Comparison of ENCODE assay signal across 16 cellular contexts in genomic region chr7:150381096-150381495, GRCh38. TPM values are rescaled to one million over a fixed set of nuclear protein-coding genes. Genes with fewer than 3 reads are reported as not detected.
DNase-seq lines count a peak whose midpoint lies in the region; ATAC-seq, FAIRE-seq and TF ChIP-seq lines count a peak whose summit lies in the region.
"Had no signal": no experiment of that assay in that cellular context is flagged by ENCODE, and none has a peak within 500 bp of the region (broad histone marks: within the 10 kb centered on the region; RNA-seq: fewer than 3 reads in every experiment).

No MANE protein-coding gene starts in this region.

- H3K4me3 ChIP-seq in GM23338 (peak overlapping the region; percentile 98), astrocyte (ENCODE audit: insufficient read depth, low read depth, low read length) (no peak overlapping the region)
- H3K4me3 ChIP-seq: Peyer's patch had no signal

- peaks cover 76% of the 10 kb centered on the region for H3K4me1 ChIP-seq in GM23338 (ENCODE audit: insufficient read depth)
- peaks cover 12% of the 10 kb centered on the region for H3K4me1 ChIP-seq in astrocyte (ENCODE audit: insufficient read depth, low read length)

- H3K9me3 Mint-ChIP-seq in GM23338: no peaks in the 10 kb centered on the region
- no peaks in the 10 kb centered on the region for H3K9me3 Mint-ChIP-seq in astrocyte (ENCODE audit: unreplicated experiment)
- H3K9me3 Mint-ChIP-seq in nephron progenitor cell: no peaks in the 10 kb centered on the region
- H3K9me3 Mint-ChIP-seq in HFFc6: no peaks in the 10 kb centered on the region

- H3K36me3 Mint-ChIP-seq in GM23338 (ENCODE audit: low read depth) (peaks cover 13% of the 10 kb centered on the region; the same call in 2 of the 3 replicates), astrocyte (ENCODE audit: low read depth, unreplicated experiment) (no peaks in the 10 kb centered on the region), nephron progenitor cell (ENCODE audit: low read depth) (no peaks in the 10 kb centered on the region), HFFc6 (ENCODE audit: low read depth) (no peaks in the 10 kb centered on the region)

- H3K27ac ChIP-seq in 22Rv1: peak overlapping the region; percentile 98; the same call in 1 of the 2 replicates
- no peak overlapping the region for H3K27ac ChIP-seq in GM23338 (ENCODE audit: low read depth)
- H3K27ac ChIP-seq in astrocyte (ENCODE audit: low read depth, low read length): no peak overlapping the region
- H3K27ac ChIP-seq: Peyer's patch had no signal

- no peak overlapping the region for H3K9ac ChIP-seq in astrocyte (ENCODE audit: low read length)

- H3K4me1 Mint-ChIP-seq in GM23338 (peaks cover 80% of the 10 kb centered on the region), astrocyte (ENCODE audit: low read depth, unreplicated experiment) (peaks cover 41% of the 10 kb centered on the region), nephron progenitor cell (peaks cover 88% of the 10 kb centered on the region), HFFc6 (ENCODE audit: low read depth) (peaks cover 34% of the 10 kb centered on the region)

- H3K27me3 ChIP-seq in GM23338 (ENCODE audit: insufficient read depth): no peaks in the 10 kb centered on the region
- no peaks in the 10 kb centered on the region for H3K27me3 ChIP-seq in astrocyte (ENCODE audit: insufficient read depth, low read length)
- H3K27me3 ChIP-seq: Peyer's patch had no signal

- TF ChIP-seq CTCF in 22Rv1 (IDR thresholded peaks at IDR 0.05): no peak
- TF ChIP-seq CTCF in GM23338 (conservative IDR thresholded peaks at IDR 0.05; ENCODE audit: low read depth in 2 of 2): no peak
- no peak for TF ChIP-seq CTCF in astrocyte (IDR thresholded peaks at IDR 0.05; ENCODE audit: insufficient read depth, low read depth, low read length)
- TF ChIP-seq CTCF in nephron progenitor cell (IDR thresholded peaks at IDR 0.05): no peak
- no peak for TF ChIP-seq CTCF in HFFc6 (IDR thresholded peaks at IDR 0.05)

- H2AFZ ChIP-seq in GM23338: no peak overlapping the region
- H2AFZ ChIP-seq in astrocyte (ENCODE audit: low read depth, low read length): no peak overlapping the region

- H3K9me2 ChIP-seq in GM23338 (ENCODE audit: insufficient read depth): no peaks in the 10 kb centered on the region

- peak overlapping the region; percentile 88 for H3K4me3 Mint-ChIP-seq in GM23338
- H3K4me3 Mint-ChIP-seq in astrocyte (ENCODE audit: unreplicated experiment): no peak overlapping the region
- peak overlapping the region; percentile 99 for H3K4me3 Mint-ChIP-seq in nephron progenitor cell
- H3K4me3 Mint-ChIP-seq in HFFc6: no peak overlapping the region

- H3K27me3 Mint-ChIP-seq in GM23338 (ENCODE audit: insufficient read depth, low read depth, poor library complexity) (peaks cover 27% of the 10 kb centered on the region), astrocyte (ENCODE audit: low read depth, unreplicated experiment) (no peaks in the 10 kb centered on the region), nephron progenitor cell (ENCODE audit: low read depth, poor library complexity) (peaks cover 5% of the 10 kb centered on the region), HFFc6 (ENCODE audit: insufficient read depth) (no peaks in the 10 kb centered on the region; the same call in 1 of the 2 replicates)

- H3K27ac Mint-ChIP-seq in GM23338: no peak overlapping the region
- H3K27ac Mint-ChIP-seq in astrocyte (ENCODE audit: unreplicated experiment): no peak overlapping the region
- H3K27ac Mint-ChIP-seq in nephron progenitor cell: no peak overlapping the region
- H3K27ac Mint-ChIP-seq in HFFc6: no peak overlapping the region

- H3K79me2 ChIP-seq in GM23338 (replicated peaks; ENCODE audit: insufficient read depth) (peaks cover 58% of the 10 kb centered on the region), astrocyte (ENCODE audit: insufficient read depth, low read length) (peaks cover 46% of the 10 kb centered on the region)

- H3K9me3 ChIP-seq in astrocyte (ENCODE audit: insufficient read depth, low read depth, low read length): no peaks in the 10 kb centered on the region
- H3K9me3 ChIP-seq: Peyer's patch had no signal

- no peak for ATAC-seq in GM23338

- DNase-seq in GM23338 (ENCODE audit: low spot score): no peak
- DNase-seq in astrocyte (ENCODE audit: low read depth): no peak
- DNase-seq in nephron progenitor cell: no peak
- no peak for DNase-seq in AG08396 (ENCODE audit: low spot score)
- no peak for DNase-seq in NCI-H524 (lab: John Stamatoyannopoulos, UW)
- no peak for DNase-seq in HFFc6
- no peak for DNase-seq in kidney glomerular epithelial cell (lab: John Stamatoyannopoulos, UW)
- DNase-seq: activated CD8-positive, alpha-beta memory T cell treated with anti-CD3 and anti-CD28 coated beads for 24 hours; activated naive CD4-positive, alpha-beta T cell treated with anti-CD3 and anti-CD28 coated beads, Interleukin-2, amount 50 U/mL, for 16 hours; DMS53; NCI-H1105; occipital lobe; Peyer's patch; T1000 had no signal

- H3F3A ChIP-seq in GM23338 (replicated peaks; ENCODE audit: low read depth): peaks cover 48% of the 10 kb centered on the region

- no peak for FAIRE-seq in astrocyte (lab: Jason Lieb, UNC)

- H3K4me2 ChIP-seq in GM23338 (peak overlapping the region; percentile 98), astrocyte (ENCODE audit: low read length) (peak overlapping the region; percentile 90)

- H3K36me3 ChIP-seq in GM23338 (ENCODE audit: insufficient read depth) (no peaks in the 10 kb centered on the region), astrocyte (ENCODE audit: insufficient read depth, low read length) (no peaks in the 10 kb centered on the region)
- H3K36me3 ChIP-seq: Peyer's patch had no signal

- no peaks in the 10 kb centered on the region; the same call in none of the 2 replicates for H4K20me1 ChIP-seq in GM23338 (replicated peaks; ENCODE audit: insufficient read depth)
- H4K20me1 ChIP-seq in astrocyte (ENCODE audit: insufficient read depth, low read length): peaks cover 50% of the 10 kb centered on the region

TF ChIP-seq in GM23338, 12 proteins besides CTCF, POLR2A, EP300 and RAD21 (continues in another document):
- TF ChIP-seq EZH2phosphoT487 (IDR thresholded peaks at IDR 0.05; ENCODE audit: unreplicated experiment): no peak
- TF ChIP-seq POLR2AphosphoS5 (IDR thresholded peaks at IDR 0.05; ENCODE audit: low read depth): no peak
- TF ChIP-seq CREB1 (CRISPR knock-in tag; IDR thresholded peaks at IDR 0.05; ENCODE audit: low read depth): no peak
- TF ChIP-seq ETS1 (IDR thresholded peaks at IDR 0.05): no peak
- no peak for TF ChIP-seq ZNF331 (CRISPR knock-in tag; IDR thresholded peaks at IDR 0.05; ENCODE audit: low read depth)

RNA-seq across cellular contexts. Expression of gene ZNF775, which starts 2.0 kb away (rescaled TPM):
- 35.2 and 38.2 TPM in 2 replicates for total RNA-seq in GM23338 (2014; rRNA removed; shearing (Covaris generic))
- 4.5 and 6.7 TPM in 2 replicates for polyA plus RNA-seq in GM23338 (2016; fragmentation: Nextera tagmentation; extraction: Ambion mirVana)
- 6.4 and 6.5 TPM in 2 replicates for total RNA-seq in astrocyte
- total RNA-seq in HFFc6 (2021; fragmentation: NEBNext Ultra II Directional; extraction: Animal tissue kit (Norgen Biotek cat#: 25700)): 1 to 10 TPM; 2.7 to 3.8 (median 2.9) TPM

RNA-seq across cellular contexts. Expression of gene REPIN1, which starts 12.5 kb away (rescaled TPM):
- total RNA-seq in GM23338 (2014; rRNA removed; shearing (Covaris generic)): 143 and 156 TPM in 2 replicates
- polyA plus RNA-seq in GM23338 (2016; fragmentation: Nextera tagmentation; extraction: Ambion mirVana): 29.2 and 29.8 TPM in 2 replicates
- total RNA-seq in astrocyte: 80.1 and 95.3 TPM in 2 replicates
- total RNA-seq in HFFc6 (2021; fragmentation: NEBNext Ultra II Directional; extraction: Animal tissue kit (Norgen Biotek cat#: 25700)): 10 to 100 TPM; 68.8 to 78.3 (median 75.5) TPM

RNA-seq across cellular contexts. Expression of gene RARRES2, which starts 39.7 kb away (rescaled TPM):
- 164 and 169 TPM in 2 replicates for total RNA-seq in GM23338 (2014; rRNA removed; shearing (Covaris generic))
- polyA plus RNA-seq in GM23338 (2016; fragmentation: Nextera tagmentation; extraction: Ambion mirVana): 314 and 317 TPM in 2 replicates
- total RNA-seq in astrocyte: 19.4 and 21.7 TPM in 2 replicates
- total RNA-seq in HFFc6 (2021; fragmentation: NEBNext Ultra II Directional; extraction: Animal tissue kit (Norgen Biotek cat#: 25700)): under 1 TPM in 2 of 6 experiments, not detected in 4; 0.28 to 0.39 TPM
- total RNA-seq: H4 had no signal

RNA-seq across cellular contexts. Expression of gene ACTR3C, which starts 57.8 kb away (rescaled TPM):
- 1.5 and 5.8 TPM in 2 replicates for total RNA-seq in GM23338 (2014; rRNA removed; shearing (Covaris generic))
- 1.8 and 3.5 TPM in 2 replicates for polyA plus RNA-seq in GM23338 (2016; fragmentation: Nextera tagmentation; extraction: Ambion mirVana)
- total RNA-seq in astrocyte: 0.25 TPM in 1 of 2 replicates, not detected in the other
- total RNA-seq in HFFc6 (2021; fragmentation: NEBNext Ultra II Directional; extraction: Animal tissue kit (Norgen Biotek cat#: 25700)): not detected

RNA-seq across cellular contexts. Expression of gene LRRC61, which starts 57.9 kb away (rescaled TPM):
- 67.6 and 75.2 TPM in 2 replicates for total RNA-seq in GM23338 (2014; rRNA removed; shearing (Covaris generic))
- polyA plus RNA-seq in GM23338 (2016; fragmentation: Nextera tagmentation; extraction: Ambion mirVana): 29.7 and 34.7 TPM in 2 replicates
- total RNA-seq in astrocyte: 0.24 and 0.45 TPM in 2 replicates
- total RNA-seq in HFFc6 (2021; fragmentation: NEBNext Ultra II Directional; extraction: Animal tissue kit (Norgen Biotek cat#: 25700)): not detected
- total RNA-seq: H4 had no signal

Comparison
In these comparisons a context has a peak if more than half of its experiments do, and no peak if none do; other contexts are left out.
1. H3K4me3 Mint-ChIP-seq: peak in GM23338 (single experiment) and nephron progenitor cell (single experiment); none in astrocyte (single experiment) and HFFc6 (single experiment).
2. RNA of gene RARRES2, which starts 39.7 kb away (total RNA-seq): 164 to 169 TPM in GM23338 and 19.4 to 21.7 TPM in astrocyte; 0.28 to 0.39 TPM in HFFc6; every median in the first group is over 10 times any median in the second.